In genomic region chr6:125693480-125693879, GRCh38 we compare ENCODE assay signal across 9 cellular contexts. TPM values are rescaled to one million over a fixed set of nuclear protein-coding genes. Genes with fewer than 3 reads are reported as not detected.
"Had no signal": no experiment of that assay in that cellular context is flagged by ENCODE, and none has a peak within 500 bp of the region (broad histone marks: within the 10 kb centered on the region; RNA-seq: fewer than 3 reads in every experiment).

No MANE protein-coding gene starts in this region.

- H3K4me1 ChIP-seq: HAP-1 had no signal

- FAIRE-seq: K562 had no signal

- DNase-seq: GOT3, H7, HFFc6, IMR-90, KG1 had no signal

- ATAC-seq: HCT116, K562 had no signal

- H3K9me3 Mint-ChIP-seq: HFFc6 had no signal

- H3K9me3 ChIP-seq: HAP-1 had no signal

- H3K4me3 Mint-ChIP-seq: HFFc6 had no signal

- H3K4me3 ChIP-seq: HAP-1, K562 had no signal

- H3K27ac ChIP-seq: HL-60 had no signal

- H3K27ac Mint-ChIP-seq: HFFc6 had no signal

- H3K36me3 ChIP-seq: HAP-1 had no signal

RNA-seq across cellular contexts. Expression of gene HEY2, which starts 56.0 kb away (rescaled TPM):
- total RNA-seq: HFFc6, IMR-90 had no signal
- polyA plus RNA-seq: IMR-90 had no signal
